ENCODE assay signal across 20 cellular contexts in the genomic region with DNA sequence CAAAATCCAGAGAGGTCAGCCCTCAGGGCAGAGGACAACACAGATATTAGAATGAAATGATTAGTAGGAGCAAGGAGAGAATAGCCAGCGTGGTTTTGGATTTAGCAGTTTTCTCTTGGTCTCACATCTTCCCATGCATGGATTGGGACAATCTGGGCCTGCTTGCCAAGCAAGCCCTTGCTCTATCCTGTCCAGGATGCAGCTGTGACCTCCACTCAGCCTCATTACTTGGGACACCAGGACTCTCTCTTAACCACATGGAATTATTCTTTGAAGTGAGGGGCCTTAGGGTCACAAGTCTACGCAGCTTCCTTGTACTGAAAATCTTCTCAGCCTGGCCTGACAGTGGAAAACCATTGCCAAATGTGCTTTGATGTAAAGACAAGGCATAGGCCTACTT. TPM values are rescaled to one million over a fixed set of nuclear protein-coding genes. Genes with fewer than 3 reads are reported as not detected.
DNase-seq lines count a peak whose midpoint lies in the region; ATAC-seq, FAIRE-seq and TF ChIP-seq lines count a peak whose summit lies in the region.
"Had no signal": no experiment of that assay in that cellular context is flagged by ENCODE, and none has a peak within 500 bp of the region (broad histone marks: within the 10 kb centered on the region; RNA-seq: fewer than 3 reads in every experiment).

No MANE protein-coding gene starts in this region.

- H3K9ac ChIP-seq in H1 (replicated peaks in 1 of 4; ENCODE audit: extremely low read depth in 1 of 4, low read depth in 3 of 4, low read length in 3 of 4) = no peak overlapping the region

- POLR2A ChIA-PET in H1 (lab: Charles Lee; ENCODE audit: partially characterized antibody) = no interaction called here

- peak overlapping the region; percentile 12; the same call in 1 of the 2 replicates for H2AFZ ChIP-seq in H1 (ENCODE audit: low read length)
- H2AFZ ChIP-seq: PC-9 had no signal

- H4K91ac ChIP-seq in H1 (replicated peaks; ENCODE audit: insufficient read length, low read length) = no peak overlapping the region

- no peak overlapping the region for H2BK5ac ChIP-seq in H1 (ENCODE audit: low read depth, low read length)

- no peak overlapping the region for H2BK20ac ChIP-seq in H1 (ENCODE audit: low read length)

- no peak overlapping the region for H3K4me2 ChIP-seq in H1 (ENCODE audit: insufficient read depth in 1 of 2, low read depth in 2 of 2, low read length in 2 of 2)
- H3K4me2 ChIP-seq: PC-9 had no signal

- no peak overlapping the region for H4K8ac ChIP-seq in H1 (ENCODE audit: extremely low read depth, insufficient read depth, low read length)

- no peak overlapping the region for H3K18ac ChIP-seq in H1 (ENCODE audit: extremely low read depth, low read length)

- no peaks in the 10 kb centered on the region for H4K20me1 ChIP-seq in H1 (replicated peaks in 1 of 2; ENCODE audit: control insufficient read depth in 1 of 2, insufficient read depth in 2 of 2, low read length in 2 of 2)

- H3K4me3 ChIP-seq in H1 (ENCODE audit: extremely low read depth in 1 of 4, insufficient read depth in 2 of 4, low read depth in 3 of 4, low read length in 4 of 4) (no peak overlapping the region), aorta (ENCODE audit: low read length in 2 of 2) (no peak overlapping the region)
- H3K4me3 ChIP-seq: PC-9 had no signal

- no peak overlapping the region for H3K4me3 Mint-ChIP-seq in mesothelial cell of epicardium
- H3K4me3 Mint-ChIP-seq in stimulated activated effector memory CD8-positive, alpha-beta T cell treated with anti-CD3 and anti-CD28 coated beads, Interleukin-12 subunit alpha, Interleukin-12 subunit beta, amount 100 ng/mL, for 72 hours = no peak overlapping the region
- H3K4me3 Mint-ChIP-seq: IgD-negative memory B cell had no signal

- H3K27me3 ChIP-seq in H1 (replicated peaks in 1 of 4; ENCODE audit: control insufficient read depth in 3 of 4, extremely low read depth in 1 of 4, insufficient read depth in 3 of 4, low read length in 3 of 4) = no peaks in the 10 kb centered on the region
- no peaks in the 10 kb centered on the region for H3K27me3 ChIP-seq in aorta (ENCODE audit: control insufficient read depth in 1 of 2, insufficient read depth in 2 of 2, low read length in 1 of 2)

- no peak overlapping the region for H3K23ac ChIP-seq in H1 (ENCODE audit: insufficient read length)

- peaks cover 21% of the 10 kb centered on the region for H3K9me3 Mint-ChIP-seq in mesothelial cell of epicardium
- no peaks in the 10 kb centered on the region for H3K9me3 Mint-ChIP-seq in stimulated activated effector memory CD8-positive, alpha-beta T cell treated with anti-CD3 and anti-CD28 coated beads, Interleukin-12 subunit alpha, Interleukin-12 subunit beta, amount 100 ng/mL, for 72 hours

- no peak overlapping the region for H2BK15ac ChIP-seq in H1 (ENCODE audit: low read length)

- intact Hi-C loops in Right ventricle myocardium inferior (cut with DNase I) (no loop called here), cardiac septum (cut with DNase I) (no loop called here), aorta (cut with DNase I) (no loop called here)

- no peak for FAIRE-seq in H1 (lab: Jason Lieb, UNC)
- FAIRE-seq: G401.6, GM12892 had no signal

- TF ChIP-seq POLR2A in H1 (IDR thresholded peaks at IDR 0.05; ENCODE audit: control extremely low read depth in 1 of 2, low read depth in 2 of 2, low read length in 2 of 2) = no peak

- H3K4me1 ChIP-seq in H1 (replicated peaks in 1 of 4; ENCODE audit: control insufficient read depth in 3 of 4, insufficient read depth in 4 of 4, low read length in 3 of 4) (no peaks in the 10 kb centered on the region), aorta (ENCODE audit: control insufficient read depth in 1 of 2, insufficient read depth in 2 of 2, low read length in 2 of 2) (no peaks in the 10 kb centered on the region)

- H2AK5ac ChIP-seq in H1 (ENCODE audit: low read depth, low read length) = no peak overlapping the region

- H3K79me2 ChIP-seq in H1 (ENCODE audit: control insufficient read depth in 1 of 2, insufficient read depth in 2 of 2, low read length in 2 of 2) = no peaks in the 10 kb centered on the region

- H3K56ac ChIP-seq in H1 (replicated peaks; ENCODE audit: insufficient read length, low read depth, low read length) = no peak overlapping the region

- CTCF ChIA-PET in H1 (lab: Charles Lee; ENCODE audit: partially characterized antibody) = interaction anchor here (1.0 to 1.5 kb wide), 2 partner anchors 18 to 116 kb away, joined by 3 to 4 read pairs; no protein-coding TSS in a partner anchor

- H3K27ac Mint-ChIP-seq in mesothelial cell of epicardium = peak overlapping the region; percentile 56
- H3K27ac Mint-ChIP-seq in stimulated activated effector memory CD8-positive, alpha-beta T cell treated with anti-CD3 and anti-CD28 coated beads, Interleukin-12 subunit alpha, Interleukin-12 subunit beta, amount 100 ng/mL, for 72 hours = no peak overlapping the region
- H3K27ac Mint-ChIP-seq: IgD-negative memory B cell had no signal

- peak; percentile 39 for ATAC-seq in Right ventricle myocardium inferior
- ATAC-seq in stimulated activated effector memory CD8-positive, alpha-beta T cell treated with anti-CD3 and anti-CD28 coated beads, Interleukin-12 subunit alpha, Interleukin-12 subunit beta, amount 100 ng/mL, for 72 hours = peak; percentile 16
- no peak for ATAC-seq in aorta (ENCODE audit: low FRiP score)

- H3K27ac ChIP-seq in H1 (ENCODE audit: low read depth, low read length) (no peak overlapping the region), aorta (ENCODE audit: low read depth in 1 of 2, low read length in 2 of 2) (no peak overlapping the region)
- H3K27ac ChIP-seq: 22Rv1, PC-9, RWPE1 had no signal

- H3K14ac ChIP-seq in H1 (ENCODE audit: insufficient read length) = no peak overlapping the region

- TF ChIP-seq CTCF in H1 (IDR thresholded peaks at IDR 0.05; ENCODE audit: control extremely low read depth in 1 of 3, insufficient read depth in 1 of 3, low read depth in 1 of 3, low read length in 3 of 3) (no peak), mesothelial cell of epicardium (IDR thresholded peaks at IDR 0.05; ENCODE audit: unreplicated experiment) (no peak)

- peaks cover 32% of the 10 kb centered on the region for H3K4me1 Mint-ChIP-seq in mesothelial cell of epicardium
- H3K4me1 Mint-ChIP-seq in stimulated activated effector memory CD8-positive, alpha-beta T cell treated with anti-CD3 and anti-CD28 coated beads, Interleukin-12 subunit alpha, Interleukin-12 subunit beta, amount 100 ng/mL, for 72 hours = no peaks in the 10 kb centered on the region
- H3K4me1 Mint-ChIP-seq: IgD-negative memory B cell had no signal

- no peak overlapping the region for H4K5ac ChIP-seq in H1 (ENCODE audit: insufficient read length, low read depth, low read length)

- DNase-seq in Right ventricle myocardium inferior (ENCODE audit: missing footprints) (no peak), cardiac septum (ENCODE audit: low spot score) (no peak), H1 (ENCODE audit: low read depth in 1 of 2, low spot score in 2 of 2) (no peak), mesothelial cell of epicardium (ENCODE audit: low spot score in 2 of 2, unreplicated experiment in 2 of 2) (no peak), NCI-H146 (lab: John Stamatoyannopoulos, UW) (no peak), aorta (no peak)
- no peak for DNase-seq in stimulated activated effector memory CD8-positive, alpha-beta T cell treated with anti-CD3 and anti-CD28 coated beads, Interleukin-12 subunit alpha, Interleukin-12 subunit beta, amount 100 ng/mL, for 72 hours (ENCODE audit: low spot score in 2 of 2)
- DNase-seq in stimulated activated CD4-positive, alpha-beta T cell treated with anti-CD3 and anti-CD28 coated beads, Interleukin-4, amount 100 ng/mL, for 24 hours = no peak
- DNase-seq: C1 segment of cervical spinal cord, NCI-H1105, NCI-H2029 treated with DMSO at 0.1 percent for 48 hours, NCI-H226, NCI-H510A treated with DMSO at 0.1 percent for 48 hours, NCI-H748 treated with DMSO at 0.1 percent for 48 hours, PC-9 had no signal

- H3K36me3 ChIP-seq in H1 (ENCODE audit: control insufficient read depth in 2 of 4, insufficient read depth in 4 of 4, low read length in 3 of 4) (no peaks in the 10 kb centered on the region), aorta (ENCODE audit: control insufficient read depth in 1 of 2, insufficient read depth in 2 of 2, low read length in 1 of 2) (no peaks in the 10 kb centered on the region)

- no peaks in the 10 kb centered on the region for H3K79me1 ChIP-seq in H1 (ENCODE audit: low read depth, low read length)

- H2BK120ac ChIP-seq in H1 (replicated peaks; ENCODE audit: low read depth, low read length) = no peak overlapping the region

- no peaks in the 10 kb centered on the region for H3K23me2 ChIP-seq in H1 (ENCODE audit: low read depth, low read length)

- no peak for TF ChIP-seq RAD21 in H1 (IDR thresholded peaks at IDR 0.05 in 1 of 2, conservative IDR thresholded peaks at IDR 0.05 in 1 of 2; ENCODE audit: low read depth in 2 of 2, low read length in 2 of 2)

- no peaks in the 10 kb centered on the region for H3K9me3 ChIP-seq in H1 (ENCODE audit: insufficient read depth in 2 of 2, low read depth in 1 of 2, low read length in 1 of 2)
- H3K9me3 ChIP-seq in aorta (ENCODE audit: control insufficient read depth, low read length) = no peaks in the 10 kb centered on the region

- 92% methylated on average over 2 of the region's 2 CpGs; no CpG with 5 or more reads in 1 of the 2 experiments for WGBS in H1 (ENCODE audit: extremely low coverage in 1 of 2, insufficient coverage in 1 of 2, insufficient read length in 1 of 2, insufficient replicate concordance in 2 of 2, low coverage in 1 of 2, low lambda C conversion rate in 2 of 2, missing lambda C conversion rate in 1 of 2), 2 experiments
- WGBS in aorta, 2 donors = 94 to 96% methylated on average over 2 of the region's 2 CpGs

- 0 out of 2 replicates have a peak overlapping the region, but pooled peaks have one; percentile 43 for H2BK12ac ChIP-seq in H1 (ENCODE audit: low read depth, low read length)

- peaks cover 20% of the 10 kb centered on the region for H3K36me3 Mint-ChIP-seq in mesothelial cell of epicardium
- no peaks in the 10 kb centered on the region for H3K36me3 Mint-ChIP-seq in stimulated activated effector memory CD8-positive, alpha-beta T cell treated with anti-CD3 and anti-CD28 coated beads, Interleukin-12 subunit alpha, Interleukin-12 subunit beta, amount 100 ng/mL, for 72 hours
- H3K36me3 Mint-ChIP-seq: IgD-negative memory B cell had no signal

- TF ChIP-seq EP300 in H1 (IDR thresholded peaks at IDR 0.05; ENCODE audit: borderline replicate concordance in 1 of 2, low read depth in 2 of 2, low read length in 2 of 2) = no peak

- H3K4ac ChIP-seq in H1 (replicated peaks; ENCODE audit: insufficient read length, low read depth, low read length) = no peak overlapping the region

- H3K27me3 Mint-ChIP-seq in mesothelial cell of epicardium (ENCODE audit: low read depth) = no peaks in the 10 kb centered on the region

RNA-seq across cellular contexts. Expression of a gene that starts 28.0 kb away (rescaled TPM):
- total RNA-seq in Right ventricle myocardium inferior (1,037 TPM), cardiac septum (480 TPM), mesothelial cell of epicardium (1,349 to 1,406 TPM (median 1,402 TPM) in 3 replicates), aorta (1,000 to 10,000 TPM in 1 of 2 donors, 100 to 1,000 TPM in 1; 863 to 2,873 TPM)
- total RNA-seq in H1 (2021; fragmentation: NEBNext Ultra II Directional; extraction: Animal tissue kit (Norgen Biotek cat#: 25700)) = not detected in 2 replicates
- polyA plus RNA-seq in H1 (2011; rRNA removed) (not detected in 2 replicates), aorta (10 to 100 TPM; 27.2 to 74.0 TPM)
- not detected for polyA plus RNA-seq in H1 (2011; cell fraction: cytosol; rRNA removed)
- polyA plus RNA-seq in H1 (2011; cell fraction: nucleus; rRNA removed) = not detected
- polyA plus RNA-seq in H1 (2012, experiment 1 of 2) = not detected in 4 replicates
- not detected for polyA plus RNA-seq in H1 (2012, experiment 2 of 2)
- polyA plus RNA-seq in H1 (2013, experiment 1 of 2) = not detected
- not detected for polyA plus RNA-seq in H1 (2013, experiment 2 of 2)
- not detected in 2 replicates for polyA minus RNA-seq in H1 (2011; rRNA and poly(A)+ RNA removed)
- polyA minus RNA-seq in H1 (2011; cell fraction: cytosol; rRNA and poly(A)+ RNA removed) = not detected
- not detected for polyA minus RNA-seq in H1 (2011; cell fraction: nucleus; rRNA and poly(A)+ RNA removed)
- total RNA-seq: PC-9 had no signal
- polyA plus RNA-seq: IgD-negative memory B cell had no signal

Comparison
In these comparisons a context has a peak if more than half of its experiments do, and no peak if none do; other contexts are left out.
1. RNA of a gene that starts 28.0 kb away (total RNA-seq): 863 to 2,873 TPM in aorta, 1,349 to 1,406 TPM in mesothelial cell of epicardium, 1,037 TPM in Right ventricle myocardium inferior (single experiment) and 480 TPM in cardiac septum (single experiment); not detected in H1; every median in the first group is over 100 times any median in the second.